In the genomic region with DNA sequence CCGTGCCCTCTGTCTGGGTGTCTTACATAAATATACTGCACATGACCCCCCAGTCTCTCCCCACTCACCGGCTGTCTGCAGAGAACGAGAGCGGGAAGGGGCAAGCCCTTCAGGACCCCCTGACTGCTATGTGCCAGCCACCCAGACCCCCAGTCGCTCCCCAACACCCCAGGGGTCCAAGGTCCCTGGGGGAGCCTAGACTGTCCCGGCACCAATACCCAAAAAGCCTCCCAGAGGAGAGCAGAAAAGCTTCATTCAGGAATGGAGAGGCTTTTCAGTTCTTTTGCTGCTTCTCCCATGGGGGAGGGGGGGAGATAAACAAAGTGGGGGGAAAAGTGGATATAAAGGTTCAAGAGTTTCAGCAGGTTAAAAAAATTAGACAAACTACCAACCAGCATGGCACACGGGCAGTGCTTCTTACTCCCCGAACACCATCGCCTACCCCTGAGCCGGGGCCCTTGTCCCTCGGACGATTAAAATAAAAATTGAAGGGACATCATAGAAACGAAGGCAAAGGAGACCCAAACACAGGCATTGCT, we compare ENCODE assay signal across 8 cellular contexts. TPM values are rescaled to one million over a fixed set of nuclear protein-coding genes. Genes with fewer than 3 reads are reported as not detected.
DNase-seq lines count a peak whose midpoint lies in the region; ATAC-seq and TF ChIP-seq lines count a peak whose summit lies in the region.

No MANE protein-coding gene starts in this region.

- peak; percentile 59 for DNase-seq in GM10266 (ENCODE audit: extremely low spot score)
- DNase-seq in NT2/D1 (ENCODE audit: low read depth, low spot score): no peak
- no peak for DNase-seq in natural killer cell
- DNase-seq in NCI-H526 treated with DMSO at 0.1 percent for 48 hours (lab: John Stamatoyannopoulos, UW): no peak
- DNase-seq in dedifferentiated amniotic fluid mesenchymal stem cell (ENCODE audit: extremely low spot score): no peak
- DNase-seq in occipital lobe (lab: John Stamatoyannopoulos, UW): no peak

- ATAC-seq in natural killer cell: peak in 1 of 3 donors; percentile 12
- ATAC-seq in HG03432 (IDR thresholded peaks at IDR 0.05; ENCODE audit: unreplicated experiment): no peak

- TF ChIP-seq CTCF in GM10266 (IDR thresholded peaks at IDR 0.05; ENCODE audit: control insufficient read depth, insufficient read depth, low read depth, missing control alignments) (no peak), natural killer cell (IDR thresholded peaks at IDR 0.05) (no peak)

- H3K36me3 ChIP-seq in NT2/D1 (ENCODE audit: insufficient read depth, insufficient read length, low read length): peaks cover 43% of the 10 kb centered on the region

- peaks cover 45% of the 10 kb centered on the region for H3K27me3 Mint-ChIP-seq in dendritic cell treated with granulocyte-macrophage colony-stimulating factor and Interleukin-4, amounts not matched to agents 40 ng/mL and 50 ng/mL, for 4 days
- H3K27me3 Mint-ChIP-seq in natural killer cell (ENCODE audit: low read depth in 2 of 2): no peaks in the 10 kb centered on the region

- intact Hi-C loops in dendritic cell treated with granulocyte-macrophage colony-stimulating factor and Interleukin-4, amounts not matched to agents 40 ng/mL and 50 ng/mL, for 4 days (cut with micrococcal nuclease): loop anchor here (2.0 kb wide), 1 partner anchor 43 kb away; a partner anchor contains a TSS
- intact Hi-C loops in natural killer cell (cut with micrococcal nuclease): loop anchor here (2.0 to 10.0 kb wide), 3 partner anchors 43 to 111 kb away; a partner anchor contains a TSS

- peaks cover 73% of the 10 kb centered on the region for H3K4me1 Mint-ChIP-seq in dendritic cell treated with granulocyte-macrophage colony-stimulating factor and Interleukin-4, amounts not matched to agents 40 ng/mL and 50 ng/mL, for 4 days (ENCODE audit: low read depth)
- H3K4me1 Mint-ChIP-seq in natural killer cell: peaks cover 52 to 66% of the 10 kb centered on the region in 2 donors

- no peaks in the 10 kb centered on the region for H3K9me3 Mint-ChIP-seq in dendritic cell treated with granulocyte-macrophage colony-stimulating factor and Interleukin-4, amounts not matched to agents 40 ng/mL and 50 ng/mL, for 4 days
- no peaks in the 10 kb centered on the region for H3K9me3 Mint-ChIP-seq in natural killer cell

- H3K4me1 ChIP-seq in NT2/D1 (ENCODE audit: insufficient read depth, insufficient read length): peaks cover 24% of the 10 kb centered on the region

- peak overlapping the region; percentile 77 for H3K4me3 ChIP-seq in NT2/D1 (ENCODE audit: insufficient read length, low read depth)

- no peaks in the 10 kb centered on the region for H3K9me3 ChIP-seq in NT2/D1 (ENCODE audit: insufficient read depth, low read length)

- peak overlapping the region; percentile 93 for H3K27ac Mint-ChIP-seq in dendritic cell treated with granulocyte-macrophage colony-stimulating factor and Interleukin-4, amounts not matched to agents 40 ng/mL and 50 ng/mL, for 4 days
- peak overlapping the region; percentile 88 to 95 for H3K27ac Mint-ChIP-seq in natural killer cell

- peak overlapping the region; percentile 72 for H3K9ac ChIP-seq in NT2/D1 (ENCODE audit: insufficient read length, low read depth)

- no peaks in the 10 kb centered on the region for H3K27me3 ChIP-seq in NT2/D1 (ENCODE audit: insufficient read depth, insufficient read length)

- peak overlapping the region; percentile 81 for H3K4me3 Mint-ChIP-seq in dendritic cell treated with granulocyte-macrophage colony-stimulating factor and Interleukin-4, amounts not matched to agents 40 ng/mL and 50 ng/mL, for 4 days
- H3K4me3 Mint-ChIP-seq in natural killer cell: peak overlapping the region; percentile 90

- peaks cover 33% of the 10 kb centered on the region for H3K36me3 Mint-ChIP-seq in dendritic cell treated with granulocyte-macrophage colony-stimulating factor and Interleukin-4, amounts not matched to agents 40 ng/mL and 50 ng/mL, for 4 days (ENCODE audit: low read depth)
- no peaks in the 10 kb centered on the region for H3K36me3 Mint-ChIP-seq in natural killer cell

RNA-seq across cellular contexts. Expression of a gene that starts 1.4 kb away (rescaled TPM):
- total RNA-seq in natural killer cell (100 to 1,000 TPM; 126 to 178 (median 149) TPM), occipital lobe (172 TPM)

RNA-seq across cellular contexts. Expression of a gene that starts 43.1 kb away (rescaled TPM):
- total RNA-seq in natural killer cell: 10 to 100 TPM; 58.1 to 72.5 (median 68.6) TPM
- total RNA-seq in occipital lobe: 10.9 TPM
